In genomic region chr15:36954486-36954885, GRCh38 we compare ENCODE assay signal across 33 cellular contexts.
A peak's percentile ranks its signal among the peaks of the same experiment; 100 is the strongest.
DNase-seq lines count a peak whose midpoint lies in the region; ATAC-seq and TF ChIP-seq lines count a peak whose summit lies in the region.
"Had no signal": no experiment of that assay in that cellular context is flagged by ENCODE, and none has a peak within 500 bp of the region (broad histone marks: within the 10 kb centered on the region; RNA-seq: fewer than 3 reads in every experiment).

No MANE protein-coding gene starts in this region.

- no peak overlapping the region for H2AFZ ChIP-seq in SK-N-SH (ENCODE audit: low read depth)
- H2AFZ ChIP-seq: hepatocyte, neural progenitor cell had no signal

- no peak overlapping the region for H3K4me3 Mint-ChIP-seq in HFFc6
- H3K4me3 Mint-ChIP-seq: activated B cell treated with CpG ODN at 0.5 μM for 24 hours; activated naive CD4-positive, alpha-beta T cell treated with anti-CD3 and anti-CD28 coated beads, Interleukin-2, amount 10 ng/mL, durations not matched to agents 7 days and 5 days; neural progenitor cell; stimulated activated memory B cell treated with anti-CD40 and anti-IgM and Interleukin-4, amounts not matched to agents 10 μg/mL and 1 μg/mL and 100 μg/mL, for 72 hours had no signal

- ATAC-seq in GM21360 (IDR thresholded peaks at IDR 0.05; ENCODE audit: unreplicated experiment) = no peak
- ATAC-seq: gastroesophageal sphincter; GM12878; left lobe of liver; right lobe of liver; stimulated activated memory B cell treated with anti-CD40 and anti-IgM and Interleukin-4, amounts not matched to agents 10 μg/mL and 1 μg/mL and 100 μg/mL, for 72 hours had no signal

- no peaks in the 10 kb centered on the region for H3K9me2 ChIP-seq in SK-N-SH

- H3K9me3 Mint-ChIP-seq in HFFc6 = no peaks in the 10 kb centered on the region
- H3K9me3 Mint-ChIP-seq: activated B cell treated with CpG ODN at 0.5 μM for 24 hours; activated naive CD4-positive, alpha-beta T cell treated with anti-CD3 and anti-CD28 coated beads, Interleukin-2, amount 10 ng/mL, durations not matched to agents 7 days and 5 days; neural progenitor cell; stimulated activated memory B cell treated with anti-CD40 and anti-IgM and Interleukin-4, amounts not matched to agents 10 μg/mL and 1 μg/mL and 100 μg/mL, for 72 hours had no signal

- TF ChIP-seq RAD21 in SK-N-SH (IDR thresholded peaks at IDR 0.05; ENCODE audit: low read length) = no peak

- no peaks in the 10 kb centered on the region for H3K27me3 ChIP-seq in SK-N-SH (ENCODE audit: insufficient read depth)
- H3K27me3 ChIP-seq: cardiac muscle cell, esophagus muscularis mucosa, gastroesophageal sphincter, neural progenitor cell, right lobe of liver, upper lobe of left lung had no signal

- H3K4me1 Mint-ChIP-seq in HFFc6 (ENCODE audit: low read depth) = peaks cover 70% of the 10 kb centered on the region
- H3K4me1 Mint-ChIP-seq: activated B cell treated with CpG ODN at 0.5 μM for 24 hours; activated naive CD4-positive, alpha-beta T cell treated with anti-CD3 and anti-CD28 coated beads, Interleukin-2, amount 10 ng/mL, durations not matched to agents 7 days and 5 days; neural progenitor cell; stimulated activated memory B cell treated with anti-CD40 and anti-IgM and Interleukin-4, amounts not matched to agents 10 μg/mL and 1 μg/mL and 100 μg/mL, for 72 hours had no signal

- H4K20me1 ChIP-seq in SK-N-SH (ENCODE audit: insufficient read depth) = peaks cover 41% of the 10 kb centered on the region

- H3K27ac Mint-ChIP-seq in HFFc6 = no peak overlapping the region
- H3K27ac Mint-ChIP-seq: activated B cell treated with CpG ODN at 0.5 μM for 24 hours; activated naive CD4-positive, alpha-beta T cell treated with anti-CD3 and anti-CD28 coated beads, Interleukin-2, amount 10 ng/mL, durations not matched to agents 7 days and 5 days; neural progenitor cell; stimulated activated memory B cell treated with anti-CD40 and anti-IgM and Interleukin-4, amounts not matched to agents 10 μg/mL and 1 μg/mL and 100 μg/mL, for 72 hours had no signal

- no peak for TF ChIP-seq CTCF in HFFc6 (IDR thresholded peaks at IDR 0.05)
- no peak for TF ChIP-seq CTCF in SK-N-SH (IDR thresholded peaks at IDR 0.05)

- peaks cover 7 to 21% of the 10 kb centered on the region in 2 experiments; a peak in 3 of 4 replicates for H3K4me1 ChIP-seq in SK-N-SH (ENCODE audit: control insufficient read depth in 1 of 2, insufficient read depth in 2 of 2, low read depth in 1 of 2, low read length in 1 of 2)
- H3K4me1 ChIP-seq: Caco-2, right lobe of liver had no signal

- H3K27ac ChIP-seq in SK-N-SH (ENCODE audit: low read depth in 2 of 2, low read length in 1 of 2) = no peak overlapping the region
- no peak overlapping the region for H3K27ac ChIP-seq in epithelial cell of prostate
- H3K27ac ChIP-seq: C4-2B, coronary artery, esophagus muscularis mucosa, gastroesophageal sphincter, hepatocyte, neural progenitor cell, right lobe of liver, upper lobe of left lung had no signal

- 88% methylated on average over 1 of the region's 1 CpG for WGBS in SK-N-SH (ENCODE audit: low lambda C conversion rate)

- no peak for TF ChIP-seq EP300 in SK-N-SH (IDR thresholded peaks at IDR 0.05; ENCODE audit: borderline replicate concordance in 1 of 2, low read depth in 1 of 2, low read length in 1 of 2)

- H3K4me2 ChIP-seq in SK-N-SH = no peak overlapping the region
- H3K4me2 ChIP-seq: hepatocyte, neural progenitor cell had no signal

- peaks cover 39 to 69% of the 10 kb centered on the region in 2 experiments for H3K36me3 ChIP-seq in SK-N-SH (replicated peaks in 1 of 2; ENCODE audit: control insufficient read depth in 1 of 2, insufficient read depth in 2 of 2, low read length in 1 of 2)
- H3K36me3 ChIP-seq: cardiac muscle cell, esophagus muscularis mucosa, gastroesophageal sphincter, neural progenitor cell, right lobe of liver, upper lobe of left lung had no signal

- peaks cover 23% of the 10 kb centered on the region for H3F3A ChIP-seq in SK-N-SH (replicated peaks; ENCODE audit: insufficient read depth)

- no peaks in the 10 kb centered on the region for H3K9me3 ChIP-seq in SK-N-SH
- H3K9me3 ChIP-seq: Caco-2, esophagus muscularis mucosa, gastroesophageal sphincter, right lobe of liver, upper lobe of left lung had no signal

- POLR2A ChIA-PET in SK-N-SH (lab: Yijun Ruan, JAX) = no interaction called here

- no peaks in the 10 kb centered on the region; the same call in 1 of the 2 replicates for H3K27me3 Mint-ChIP-seq in HFFc6 (ENCODE audit: insufficient read depth)
- H3K27me3 Mint-ChIP-seq: activated B cell treated with CpG ODN at 0.5 μM for 24 hours; activated naive CD4-positive, alpha-beta T cell treated with anti-CD3 and anti-CD28 coated beads, Interleukin-2, amount 10 ng/mL, durations not matched to agents 7 days and 5 days; stimulated activated memory B cell treated with anti-CD40 and anti-IgM and Interleukin-4, amounts not matched to agents 10 μg/mL and 1 μg/mL and 100 μg/mL, for 72 hours had no signal

- peaks cover 9% of the 10 kb centered on the region for H3K36me3 Mint-ChIP-seq in HFFc6 (ENCODE audit: low read depth)
- H3K36me3 Mint-ChIP-seq: activated naive CD4-positive, alpha-beta T cell treated with anti-CD3 and anti-CD28 coated beads, Interleukin-2, amount 10 ng/mL, durations not matched to agents 7 days and 5 days; neural progenitor cell; stimulated activated memory B cell treated with anti-CD40 and anti-IgM and Interleukin-4, amounts not matched to agents 10 μg/mL and 1 μg/mL and 100 μg/mL, for 72 hours had no signal

- H3K79me2 ChIP-seq in SK-N-SH (ENCODE audit: insufficient read depth) = peaks cover 71% of the 10 kb centered on the region

- no peak overlapping the region for H3K9ac ChIP-seq in SK-N-SH
- H3K9ac ChIP-seq: neural progenitor cell had no signal

- H3K4me3 ChIP-seq in SK-N-SH (ENCODE audit: low read depth in 2 of 2, low read length in 1 of 2) = no peak overlapping the region
- H3K4me3 ChIP-seq: cardiac muscle cell, coronary artery, esophagus muscularis mucosa, gastroesophageal sphincter, GM12878, hepatocyte, neural progenitor cell, right lobe of liver, upper lobe of left lung had no signal

- CTCF ChIA-PET in SK-N-SH (lab: Yijun Ruan, JAX) = interaction anchor here (2.1 kb wide), 1 partner anchor 14 kb away, joined by 4 read pairs; no protein-coding TSS in a partner anchor

- DNase-seq in HFFc6 (peak; percentile 20), SK-N-SH (no peak), epithelial cell of prostate (ENCODE audit: low read depth, low spot score) (peak; percentile 10), NCI-H526 (lab: John Stamatoyannopoulos, UW) (no peak)
- DNase-seq in activated effector memory CD4-positive, alpha-beta T cell treated with anti-CD3 and anti-CD28 coated beads, Interleukin-2, amount 50 U/mL, for 16 hours = no peak
- DNase-seq in stimulated activated CD4-positive, alpha-beta T cell treated with anti-CD3 and anti-CD28 coated beads, Interleukin-15, amount 100 ng/mL, for 24 hours = no peak
- DNase-seq: activated B cell treated with CpG ODN at 0.5 μM for 24 hours; activated naive CD4-positive, alpha-beta T cell treated with anti-CD3 and anti-CD28 coated beads, Interleukin-2, amount 10 ng/mL, durations not matched to agents 7 days and 5 days; amygdala; Caco-2; DMS79 treated with DMSO at 0.1 percent for 48 hours; effector memory CD4-positive, alpha-beta T cell; KG1; mesendoderm; NCI-H446 treated with DMSO at 0.1 percent for 48 hours; posterior cingulate gyrus; right lobe of liver; SHP77; stimulated activated CD4-positive, alpha-beta T cell treated with anti-CD3 and anti-CD28 coated beads, Interleukin-4, amount 100 ng/mL, for 4 hours; substantia nigra; T-helper 9 cell; upper lobe of left lung had no signal

TF ChIP-seq in SK-N-SH, 30 proteins besides CTCF, POLR2A, EP300 and RAD21:
- no peak for TF ChIP-seq ELF1 (IDR thresholded peaks at IDR 0.05)
- peak; percentile 42; the same call in 1 of the 2 replicates for TF ChIP-seq PBX3 (IDR thresholded peaks at IDR 0.05)
- peak; percentile 25; the same call in 1 of the 2 replicates for TF ChIP-seq FOSL2 (IDR thresholded peaks at IDR 0.05; ENCODE audit: borderline replicate concordance, low read depth)
- TF ChIP-seq MEF2A (IDR thresholded peaks at IDR 0.05; ENCODE audit: borderline replicate concordance, low read depth) = no peak
- TF ChIP-seq USF2 (IDR thresholded peaks at IDR 0.05; ENCODE audit: borderline replicate concordance, low read depth, low read length) = no peak
- TF ChIP-seq NRF1 (IDR thresholded peaks at IDR 0.05; ENCODE audit: low read depth, low read length) = no peak
- no peak for TF ChIP-seq CHD2 (IDR thresholded peaks at IDR 0.05; ENCODE audit: low read length, partially characterized antibody)
- no peak for TF ChIP-seq USF1 (IDR thresholded peaks at IDR 0.05; ENCODE audit: borderline replicate concordance, low read depth)
- no peak for TF ChIP-seq GABPA (IDR thresholded peaks at IDR 0.05; ENCODE audit: low read depth)
- no peak for TF ChIP-seq RFX5 (IDR thresholded peaks at IDR 0.05; ENCODE audit: low read length)
- peak; percentile 29; the same call in 1 of the 2 replicates for TF ChIP-seq POLR2AphosphoS5 (IDR thresholded peaks at IDR 0.05; ENCODE audit: low read depth, low read length)

Comparison
In these comparisons a context has a peak if more than half of its experiments do, and no peak if none do; other contexts are left out.
1. DNase-seq: peak in HFFc6 (single experiment) and epithelial cell of prostate (single experiment); none in SK-N-SH (single experiment), activated effector memory CD4-positive, alpha-beta T cell treated with anti-CD3 and anti-CD28 coated beads, Interleukin-2, amount 50 U/mL, for 16 hours (single experiment), stimulated activated CD4-positive, alpha-beta T cell treated with anti-CD3 and anti-CD28 coated beads, Interleukin-15, amount 100 ng/mL, for 24 hours (single experiment) and NCI-H526 (0 of 2).